ENCODE assay signal across 18 cellular contexts in genomic region chr13:42658019-42658418, GRCh38.
DNase-seq lines count a peak whose midpoint lies in the region; FAIRE-seq and TF ChIP-seq lines count a peak whose summit lies in the region.
"Had no signal": no experiment of that assay in that cellular context is flagged by ENCODE, and none has a peak within 500 bp of the region (broad histone marks: within the 10 kb centered on the region; RNA-seq: fewer than 3 reads in every experiment).

No MANE protein-coding gene starts in this region.

- H3K79me1 ChIP-seq in H1 (ENCODE audit: low read depth, low read length) (no peaks in the 10 kb centered on the region), mesendoderm (ENCODE audit: low read length) (no peaks in the 10 kb centered on the region), trophoblast cell (ENCODE audit: low read length) (peaks cover 9% of the 10 kb centered on the region)

- H3K27me3 ChIP-seq in bronchial epithelial cell (ENCODE audit: control insufficient read depth, insufficient read depth, low read length) (peaks cover 13% of the 10 kb centered on the region), H1 (replicated peaks in 1 of 4; ENCODE audit: control insufficient read depth in 3 of 4, extremely low read depth in 1 of 4, insufficient read depth in 3 of 4, low read length in 3 of 4) (peaks cover 0 to 1% (median 0%) of the 10 kb centered on the region in 4 experiments; a peak in 1 of 7 replicates), mesendoderm (ENCODE audit: insufficient read depth, low read length, poor library complexity) (no peaks in the 10 kb centered on the region), trophoblast cell (ENCODE audit: insufficient read depth, low read length) (no peaks in the 10 kb centered on the region)

- H3K14ac ChIP-seq in H1 (ENCODE audit: insufficient read length): no peak overlapping the region
- H3K14ac ChIP-seq in trophoblast cell (ENCODE audit: low read length): no peak overlapping the region

- no peak overlapping the region for H2AK5ac ChIP-seq in H1 (ENCODE audit: low read depth, low read length)
- no peak overlapping the region for H2AK5ac ChIP-seq in mesendoderm (ENCODE audit: low read length)
- no peak overlapping the region for H2AK5ac ChIP-seq in trophoblast cell (ENCODE audit: low read length)

- DNase-seq in bronchial epithelial cell (ENCODE audit: low read depth) (no peak), H1 (ENCODE audit: low read depth in 1 of 2, low spot score in 2 of 2) (no peak), mesendoderm (peak; percentile 11), trophoblast cell (peak; percentile 84 to 90), EL (no peak), NCI-H2029 (lab: John Stamatoyannopoulos, UW) (no peak)
- DNase-seq: C1 segment of cervical spinal cord; Calu3; CD4-positive, alpha-beta memory T cell; COR-L47; DMS53; DMS79 treated with DMSO at 0.1 percent for 48 hours; HFFc6 had no signal

- no peaks in the 10 kb centered on the region for H3K79me2 ChIP-seq in H1 (ENCODE audit: control insufficient read depth in 1 of 2, insufficient read depth in 2 of 2, low read length in 2 of 2)
- H3K79me2 ChIP-seq in mesendoderm (ENCODE audit: control insufficient read depth, insufficient read depth, low read length): no peaks in the 10 kb centered on the region
- H3K79me2 ChIP-seq in trophoblast cell (ENCODE audit: control insufficient read depth, insufficient read depth, low read length, poor library complexity): no peaks in the 10 kb centered on the region

- no peak overlapping the region for H4K12ac ChIP-seq in trophoblast cell (ENCODE audit: low read depth, low read length)

- H4K20me1 ChIP-seq in H1 (replicated peaks in 1 of 2; ENCODE audit: control insufficient read depth in 1 of 2, insufficient read depth in 2 of 2, low read length in 2 of 2): no peaks in the 10 kb centered on the region

- no peak overlapping the region for H2BK20ac ChIP-seq in H1 (ENCODE audit: low read length)

- FAIRE-seq in bronchial epithelial cell (lab: Jason Lieb, UNC) (peak; percentile 36), H1 (lab: Jason Lieb, UNC) (no peak)
- FAIRE-seq: G401.6, GM19239, H54 had no signal

- no peak for TF ChIP-seq POLR2A in H1 (IDR thresholded peaks at IDR 0.05; ENCODE audit: control extremely low read depth in 1 of 2, low read depth in 2 of 2, low read length in 2 of 2)

- H4K91ac ChIP-seq in H1 (replicated peaks; ENCODE audit: insufficient read length, low read length): no peak overlapping the region
- no peak overlapping the region for H4K91ac ChIP-seq in trophoblast cell (ENCODE audit: low read depth, low read length)

- TF ChIP-seq RAD21 in H1 (IDR thresholded peaks at IDR 0.05 in 1 of 2, conservative IDR thresholded peaks at IDR 0.05 in 1 of 2; ENCODE audit: low read depth in 2 of 2, low read length in 2 of 2): no peak

- H2BK15ac ChIP-seq in H1 (ENCODE audit: low read length) (no peak overlapping the region), mesendoderm (replicated peaks; ENCODE audit: low read depth) (no peak overlapping the region)

- H3K4me3 ChIP-seq in bronchial epithelial cell (ENCODE audit: low read depth, low read length): no peak overlapping the region
- H3K4me3 ChIP-seq in H1 (ENCODE audit: extremely low read depth in 1 of 4, insufficient read depth in 2 of 4, low read depth in 3 of 4, low read length in 4 of 4): no peak overlapping the region
- H3K4me3 ChIP-seq in mesendoderm (ENCODE audit: low read length): no peak overlapping the region
- no peak overlapping the region for H3K4me3 ChIP-seq in trophoblast cell (ENCODE audit: low read depth, low read length)
- H3K4me3 ChIP-seq: GM23338, HAP-1 had no signal

- H3K4me1 ChIP-seq in H1 (replicated peaks in 1 of 4; ENCODE audit: control insufficient read depth in 3 of 4, insufficient read depth in 4 of 4, low read length in 3 of 4): peaks cover 0 to 10% (median 5%) of the 10 kb centered on the region in 4 experiments; a peak in 3 of 7 replicates
- peaks cover 1% of the 10 kb centered on the region for H3K4me1 ChIP-seq in mesendoderm (ENCODE audit: control insufficient read depth, low read depth, low read length)
- H3K4me1 ChIP-seq in trophoblast cell (ENCODE audit: control insufficient read depth in 1 of 2, insufficient read depth in 2 of 2, low read length in 2 of 2): peaks cover 10 to 16% of the 10 kb centered on the region in 2 experiments

- H3K36me3 ChIP-seq in bronchial epithelial cell (ENCODE audit: control insufficient read depth, insufficient read depth, low read length) (no peaks in the 10 kb centered on the region), H1 (ENCODE audit: control insufficient read depth in 2 of 4, insufficient read depth in 4 of 4, low read length in 3 of 4) (no peaks in the 10 kb centered on the region), mesendoderm (ENCODE audit: control insufficient read depth, insufficient read depth, low read length) (no peaks in the 10 kb centered on the region), trophoblast cell (ENCODE audit: control insufficient read depth in 1 of 2, insufficient read depth in 2 of 2, low read length in 2 of 2) (no peaks in the 10 kb centered on the region)
- H3K36me3 ChIP-seq: HAP-1 had no signal

- no peak overlapping the region for H2BK5ac ChIP-seq in H1 (ENCODE audit: low read depth, low read length)
- no peak overlapping the region for H2BK5ac ChIP-seq in mesendoderm (ENCODE audit: low read length)
- H2BK5ac ChIP-seq in trophoblast cell (ENCODE audit: low read depth, low read length, poor library complexity): no peak overlapping the region

- H3K23ac ChIP-seq in H1 (ENCODE audit: insufficient read length) (no peak overlapping the region), mesendoderm (ENCODE audit: low read length) (no peak overlapping the region), trophoblast cell (ENCODE audit: low read length) (no peak overlapping the region)

- H3K27ac ChIP-seq in H1 (ENCODE audit: low read depth, low read length): no peak overlapping the region
- no peak overlapping the region for H3K27ac ChIP-seq in mesendoderm (ENCODE audit: low read depth, low read length)
- no peak overlapping the region for H3K27ac ChIP-seq in trophoblast cell (ENCODE audit: low read depth, low read length)

- no peak for TF ChIP-seq EP300 in H1 (IDR thresholded peaks at IDR 0.05; ENCODE audit: borderline replicate concordance in 1 of 2, low read depth in 2 of 2, low read length in 2 of 2)

- CTCF ChIA-PET in H1 (lab: Charles Lee; ENCODE audit: partially characterized antibody): no interaction called here

- H3K4me2 ChIP-seq in H1 (ENCODE audit: insufficient read depth in 1 of 2, low read depth in 2 of 2, low read length in 2 of 2) (no peak overlapping the region), mesendoderm (ENCODE audit: low read length) (no peak overlapping the region), trophoblast cell (ENCODE audit: low read length) (no peak overlapping the region)
- H3K4me2 ChIP-seq: GM23338 had no signal

- H3K4ac ChIP-seq in H1 (replicated peaks; ENCODE audit: insufficient read length, low read depth, low read length) (no peak overlapping the region), mesendoderm (ENCODE audit: low read depth, low read length) (no peak overlapping the region), trophoblast cell (ENCODE audit: low read depth, low read length) (no peak overlapping the region)

- H3K18ac ChIP-seq in H1 (ENCODE audit: extremely low read depth, low read length): no peak overlapping the region
- H3K18ac ChIP-seq in mesendoderm (ENCODE audit: low read length): no peak overlapping the region
- no peak overlapping the region for H3K18ac ChIP-seq in trophoblast cell (ENCODE audit: low read length)

- H3K9ac ChIP-seq in H1 (replicated peaks in 1 of 4; ENCODE audit: extremely low read depth in 1 of 4, low read depth in 3 of 4, low read length in 3 of 4): no peak overlapping the region
- H3K9ac ChIP-seq in mesendoderm (ENCODE audit: low read length): no peak overlapping the region
- no peak overlapping the region for H3K9ac ChIP-seq in trophoblast cell (ENCODE audit: low read length)

- WGBS in H1 (ENCODE audit: extremely low coverage in 1 of 2, insufficient coverage in 1 of 2, insufficient read length in 1 of 2, insufficient replicate concordance in 2 of 2, low coverage in 1 of 2, low lambda C conversion rate in 2 of 2, missing lambda C conversion rate in 1 of 2), 2 experiments: 88% methylated on average over 9 of the region's 9 CpGs; no CpG with 5 or more reads in 1 of the 2 experiments
- WGBS in mesendoderm (ENCODE audit: extremely low coverage, insufficient coverage, low lambda C conversion rate): no CpG with 5 or more reads among the region's 9 CpGs
- no CpG with 5 or more reads among the region's 9 CpGs for WGBS in trophoblast cell (ENCODE audit: extremely low coverage, insufficient coverage, insufficient read length)

- TF ChIP-seq CTCF in bronchial epithelial cell (IDR thresholded peaks at IDR 0.05; ENCODE audit: insufficient read depth, low read length, severe bottlenecking): no peak
- TF ChIP-seq CTCF in H1 (IDR thresholded peaks at IDR 0.05; ENCODE audit: control extremely low read depth in 1 of 3, insufficient read depth in 1 of 3, low read depth in 1 of 3, low read length in 3 of 3): no peak

- H2AFZ ChIP-seq in H1 (ENCODE audit: low read length) (no peak overlapping the region), trophoblast cell (ENCODE audit: insufficient read depth, low read length, poor library complexity) (no peak overlapping the region)

- H2BK120ac ChIP-seq in H1 (replicated peaks; ENCODE audit: low read depth, low read length): no peak overlapping the region
- no peak overlapping the region for H2BK120ac ChIP-seq in mesendoderm (ENCODE audit: low read depth, low read length)
- H2BK120ac ChIP-seq in trophoblast cell (ENCODE audit: insufficient read depth, low read length, poor library complexity): no peak overlapping the region

- no peaks in the 10 kb centered on the region for H3K23me2 ChIP-seq in H1 (ENCODE audit: low read depth, low read length)

- no peak overlapping the region for H4K8ac ChIP-seq in H1 (ENCODE audit: extremely low read depth, insufficient read depth, low read length)
- H4K8ac ChIP-seq in mesendoderm (ENCODE audit: low read depth, low read length): no peak overlapping the region
- no peak overlapping the region for H4K8ac ChIP-seq in trophoblast cell (ENCODE audit: low read depth, low read length)

- no peak overlapping the region for H4K5ac ChIP-seq in H1 (ENCODE audit: insufficient read length, low read depth, low read length)
- H4K5ac ChIP-seq in mesendoderm (ENCODE audit: low read length): no peak overlapping the region

- POLR2A ChIA-PET in H1 (lab: Charles Lee; ENCODE audit: partially characterized antibody): no interaction called here

- H3K9me3 ChIP-seq in H1 (ENCODE audit: insufficient read depth in 2 of 2, low read depth in 1 of 2, low read length in 1 of 2) (no peaks in the 10 kb centered on the region), trophoblast cell (ENCODE audit: insufficient read depth, low read depth, low read length) (no peaks in the 10 kb centered on the region)
- H3K9me3 ChIP-seq: HAP-1 had no signal

- H3K56ac ChIP-seq in H1 (replicated peaks; ENCODE audit: insufficient read length, low read depth, low read length) (no peak overlapping the region), mesendoderm (ENCODE audit: low read length) (no peak overlapping the region)

- H2BK12ac ChIP-seq in H1 (ENCODE audit: low read depth, low read length): peak overlapping the region; percentile 5; the same call in 1 of the 2 replicates
- H2BK12ac ChIP-seq in trophoblast cell (ENCODE audit: low read length): no peak overlapping the region

Comparison
In these comparisons a context has a peak if more than half of its experiments do, and no peak if none do; other contexts are left out.
1. DNase-seq: peak in mesendoderm (single experiment) and trophoblast cell (2 of 2); none in bronchial epithelial cell (single experiment), H1 (0 of 2), EL (single experiment) and NCI-H2029 (single experiment).